13 cellular contexts compared by ENCODE assay signal in the genomic region with DNA sequence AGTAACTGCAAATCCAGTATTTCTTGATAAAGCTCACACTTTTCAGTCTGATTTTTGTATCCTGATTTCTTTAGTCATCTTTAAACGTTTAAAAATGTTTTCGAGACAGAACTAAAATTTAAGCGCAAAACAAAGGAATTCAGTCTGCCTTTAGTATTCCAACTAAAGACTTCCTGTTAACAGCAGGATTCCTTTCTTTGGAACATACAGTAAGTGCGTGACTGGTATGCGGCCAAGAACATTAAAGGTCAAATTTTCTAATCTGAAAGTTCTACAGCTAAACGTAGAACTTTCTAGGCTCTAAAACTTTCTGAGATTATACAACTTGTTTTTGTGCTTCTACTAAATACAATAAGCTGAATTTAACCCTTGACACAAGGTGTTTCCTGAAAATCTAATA. TPM values are rescaled to one million over a fixed set of nuclear protein-coding genes. Genes with fewer than 3 reads are reported as not detected.
DNase-seq lines count a peak whose midpoint lies in the region; ATAC-seq and TF ChIP-seq lines count a peak whose summit lies in the region.
"Had no signal": no experiment of that assay in that cellular context is flagged by ENCODE, and none has a peak within 500 bp of the region (broad histone marks: within the 10 kb centered on the region; RNA-seq: fewer than 3 reads in every experiment).

No MANE protein-coding gene starts in this region.

- DNase-seq in A673 (ENCODE audit: low spot score): peak; percentile 95
- peak; percentile 82 for DNase-seq in fibroblast of pulmonary artery (ENCODE audit: low read depth)
- no peak for DNase-seq in DMS153 treated with DMSO at 0.1 percent for 48 hours (lab: John Stamatoyannopoulos, UW; ENCODE audit: unreplicated experiment)
- no peak for DNase-seq in NCI-H2171 (lab: John Stamatoyannopoulos, UW)
- DNase-seq in activated CD4-positive, CD25-positive, alpha-beta regulatory T cell (lab: John Stamatoyannopoulos, UW): no peak
- DNase-seq: activated gamma-delta T cell, BE2C, GOT3, hippocampal formation, NCI-H2029 treated with DMSO at 0.1 percent for 48 hours had no signal

- H3K27me3 ChIP-seq in A673 (replicated peaks; ENCODE audit: insufficient read depth, low read depth, low read length, poor library complexity) (no peaks in the 10 kb centered on the region), muscle layer of duodenum (ENCODE audit: low read depth, low read length) (no peaks in the 10 kb centered on the region)
- H3K27me3 ChIP-seq: BE2C had no signal

- peaks cover 31% of the 10 kb centered on the region for H3K4me1 ChIP-seq in A673 (ENCODE audit: insufficient read depth, low read length, poor library complexity, severe bottlenecking)
- H3K4me1 ChIP-seq in muscle layer of duodenum (ENCODE audit: control insufficient read depth in 1 of 2, insufficient read depth in 2 of 2, low read length in 2 of 2): peaks cover 0 to 7% of the 10 kb centered on the region in 2 donors
- H3K4me1 ChIP-seq: BE2C had no signal

- CTCF ChIA-PET in A673 (lab: Charles Lee): interaction anchor here (0.6 kb wide), 1 partner anchor 778 kb away, joined by 6 read pairs; no protein-coding TSS in a partner anchor

- H3K36me3 ChIP-seq in A673 (ENCODE audit: insufficient read depth, low read length, poor library complexity, severe bottlenecking) (peaks cover 5% of the 10 kb centered on the region), muscle layer of duodenum (ENCODE audit: control insufficient read depth in 1 of 2, insufficient read depth in 2 of 2, low read length in 2 of 2) (no peaks in the 10 kb centered on the region)
- H3K36me3 ChIP-seq: BE2C had no signal

- no peaks in the 10 kb centered on the region for H3K9me3 ChIP-seq in A673 (ENCODE audit: low read depth, low read length, poor library complexity, severe bottlenecking)
- H3K9me3 ChIP-seq in muscle layer of duodenum (ENCODE audit: control insufficient read depth in 1 of 2, low read length in 2 of 2): no peaks in the 10 kb centered on the region
- H3K9me3 ChIP-seq: BE2C had no signal

- H3K27ac Mint-ChIP-seq in activated T-helper 17 cell treated with anti-CD3 and anti-CD28 coated beads, Interleukin-2, amount 50 U/mL, for 72 hours: no peak overlapping the region

- peaks cover 9% of the 10 kb centered on the region for H3K36me3 Mint-ChIP-seq in activated T-helper 17 cell treated with anti-CD3 and anti-CD28 coated beads, Interleukin-2, amount 50 U/mL, for 72 hours (ENCODE audit: low read depth)

- H3K27ac ChIP-seq in A673 (ENCODE audit: low read depth, low read length, poor library complexity, severe bottlenecking) (peak overlapping the region; percentile 83), VCaP (peak overlapping the region; percentile 79), muscle layer of duodenum (ENCODE audit: low read length) (peak overlapping the region; percentile 61)

- POLR2A ChIA-PET in A673 (lab: Charles Lee; ENCODE audit: low non-redundant PET): no interaction called here

- no peak for ATAC-seq in activated T-helper 17 cell treated with anti-CD3 and anti-CD28 coated beads, Interleukin-2, amount 50 U/mL, for 72 hours (replicated peaks)

- H3K4me3 Mint-ChIP-seq in activated T-helper 17 cell treated with anti-CD3 and anti-CD28 coated beads, Interleukin-2, amount 50 U/mL, for 72 hours: no peak overlapping the region

- H3K9me3 Mint-ChIP-seq in activated T-helper 17 cell treated with anti-CD3 and anti-CD28 coated beads, Interleukin-2, amount 50 U/mL, for 72 hours: no peaks in the 10 kb centered on the region

- peaks cover 8% of the 10 kb centered on the region for H3K4me1 Mint-ChIP-seq in activated T-helper 17 cell treated with anti-CD3 and anti-CD28 coated beads, Interleukin-2, amount 50 U/mL, for 72 hours

- TF ChIP-seq CTCF in A673 (conservative IDR thresholded peaks at IDR 0.05; ENCODE audit: low read depth, low read length) (no peak), VCaP (conservative IDR thresholded peaks at IDR 0.05) (no peak), fibroblast of pulmonary artery (IDR thresholded peaks at IDR 0.05; ENCODE audit: low read length, missing control alignments) (no peak)

- no peaks in the 10 kb centered on the region for H3K27me3 Mint-ChIP-seq in activated T-helper 17 cell treated with anti-CD3 and anti-CD28 coated beads, Interleukin-2, amount 50 U/mL, for 72 hours

- intact Hi-C loops in A673 (cut with micrococcal nuclease; ENCODE audit: unreplicated experiment): no loop called here

- peak overlapping the region; percentile 9 for H3K4me3 ChIP-seq in A673 (ENCODE audit: low read depth, low read length, poor library complexity, severe bottlenecking)
- peak overlapping the region; percentile 24 for H3K4me3 ChIP-seq in fibroblast of pulmonary artery (replicated peaks; ENCODE audit: low read depth, low read length)
- H3K4me3 ChIP-seq in muscle layer of duodenum (ENCODE audit: low read depth in 1 of 2, low read length in 2 of 2): peak overlapping the region in 1 of 2 donors; percentile 1

- no TSS peak for BruUV-seq in A673 (replicated peaks; lab: Mats Ljungman, UMichigan)

RNA-seq across cellular contexts. Expression of gene SAV1, which starts 9.9 kb away (rescaled TPM):
- 35.2 and 36.5 TPM in 2 replicates for total RNA-seq in A673 (2021)
- 10 to 100 TPM in 1 of 2 donors, 1 to 10 TPM in 1; 7.8 to 13.4 TPM for total RNA-seq in activated T-helper 17 cell treated with anti-CD3 and anti-CD28 coated beads, Interleukin-2, amount 50 U/mL, for 72 hours

Comparison
In these comparisons a context has a peak if more than half of its experiments do, and no peak if none do; other contexts are left out.
1. DNase-seq: peak in A673 (single experiment) and fibroblast of pulmonary artery (single experiment); none in DMS153 treated with DMSO at 0.1 percent for 48 hours (single experiment), NCI-H2171 (single experiment) and activated CD4-positive, CD25-positive, alpha-beta regulatory T cell (0 of 4).
2. Peak in every context shown above with its lines, with median percentiles within 50 percentile points of each other: H3K27ac ChIP-seq.